In genomic region chr6:135731116-135731515, GRCh38 we compare ENCODE assay signal across 35 cellular contexts.
"Had no signal": no experiment of that assay in that cellular context is flagged by ENCODE, and none has a peak within 500 bp of the region (broad histone marks: within the 10 kb centered on the region; RNA-seq: fewer than 3 reads in every experiment).

No MANE protein-coding gene starts in this region.

- H3K27me3 ChIP-seq: MG63 had no signal

- DNase-seq: Karpas-422, Kasumi-1, MG63, MM.1S, MV-4-11, NCI-H1048, NCI-H1092, NCI-H1092 treated with DMSO at 0.1 percent for 48 hours, NCI-H1105, NCI-H1105 treated with DMSO at 0.1 percent for 48 hours, NCI-H1417, NCI-H1417 treated with DMSO at 0.1 percent for 48 hours, NCI-H1436, NCI-H1436 treated with DMSO at 0.1 percent for 48 hours, NCI-H146, NCI-H1694, NCI-H1694 treated with DMSO at 0.1 percent for 48 hours, NCI-H187, NCI-H187 treated with DMSO at 0.1 percent for 48 hours, NCI-H1930, NCI-H2029, NCI-H2029 treated with DMSO at 0.1 percent for 48 hours, NCI-H2081, NCI-H2081 treated with DMSO at 0.1 percent for 48 hours, NCI-H2107, NCI-H2171, NCI-H2171 treated with DMSO at 0.1 percent for 48 hours, NCI-H2227 treated with DMSO at 0.1 percent for 48 hours, NCI-H226, NCI-H345, NCI-H446, NCI-H446 treated with DMSO at 0.1 percent for 48 hours, NCI-H510A, NCI-H510A treated with DMSO at 0.1 percent for 48 hours, NCI-H524 had no signal

- H3K36me3 ChIP-seq: MG63 had no signal

- H3K4me3 ChIP-seq: MG63 had no signal
